In genomic region chr7:158572000-158572828, GRCh38 we compare ENCODE assay signal across 11 cellular contexts. TPM values are rescaled to one million over a fixed set of nuclear protein-coding genes. Genes with fewer than 3 reads are reported as not detected.
A peak's percentile ranks its signal among the peaks of the same experiment; 100 is the strongest.
DNase-seq lines count a peak whose midpoint lies in the region; ATAC-seq and TF ChIP-seq lines count a peak whose summit lies in the region.
"Had no signal": no experiment of that assay in that cellular context is flagged by ENCODE, and none has a peak within 500 bp of the region (broad histone marks: within the 10 kb centered on the region; RNA-seq: fewer than 3 reads in every experiment).

No MANE protein-coding gene starts in this region.

- TF ChIP-seq CTCF in left ventricle myocardium inferior (IDR thresholded peaks at IDR 0.05; ENCODE audit: borderline replicate concordance), result peak; percentile 28
- TF ChIP-seq CTCF in right atrium auricular region (IDR thresholded peaks at IDR 0.05), result no peak
- TF ChIP-seq CTCF in body of pancreas (IDR thresholded peaks at IDR 0.05), result peak in 1 of 7 experiments; percentile 23
- TF ChIP-seq CTCF in stomach (IDR thresholded peaks at IDR 0.05), result no peak

- WGBS in body of pancreas, 2 donors, result 17 to 32% methylated on average over 7 of the region's 7 CpGs
- 34 to 61% (median 44%) methylated on average over 4 to 7 of the region's 7 CpGs for WGBS in stomach, 5 donors

- no peak for DNase-seq in left ventricle myocardium inferior
- DNase-seq in right atrium auricular region (ENCODE audit: low spot score), result no peak
- peak; percentile 15 for DNase-seq in NCI-H226
- DNase-seq in body of pancreas, result peak in 3 of 4 donors; percentile 50 to 68 (median 55)
- DNase-seq in hippocampal formation (lab: John Stamatoyannopoulos, UW), result no peak
- DNase-seq in stomach, result no peak
- no peak for DNase-seq in activated T-cell treated with anti-CD3 and anti-CD28 coated beads, Interleukin-2, amount 50 U/mL, for 4 hours
- DNase-seq: activated effector memory CD4-positive, alpha-beta T cell treated with anti-CD3 and anti-CD28 coated beads, Interleukin-2, amount 50 U/mL, for 16 hours; naive thymus-derived CD4-positive, alpha-beta T cell had no signal

- no peaks in the 10 kb centered on the region for H3K4me1 Mint-ChIP-seq in activated T-cell treated with anti-CD3 and anti-CD28 coated beads, Interleukin-2, amount 50 U/mL, for 4 hours (ENCODE audit: low read depth)

- TF ChIP-seq POLR2A in body of pancreas (IDR thresholded peaks at IDR 0.05) (no peak), stomach (IDR thresholded peaks at IDR 0.05) (no peak)

- intact Hi-C loops in left ventricle myocardium inferior (cut with micrococcal nuclease), result no loop called here
- intact Hi-C loops in body of pancreas (cut with DNase I), result no loop called here
- intact Hi-C loops in stomach (cut with DNase I; ENCODE audit: low total_unique reads), result no loop called here

- no peaks in the 10 kb centered on the region for H3K9me3 ChIP-seq in left ventricle myocardium inferior (replicated peaks)
- no peaks in the 10 kb centered on the region for H3K9me3 ChIP-seq in right atrium auricular region
- H3K9me3 ChIP-seq in body of pancreas, result no peaks in the 10 kb centered on the region
- no peaks in the 10 kb centered on the region for H3K9me3 ChIP-seq in stomach

- peaks cover 5% of the 10 kb centered on the region for H3K4me1 ChIP-seq in left ventricle myocardium inferior
- H3K4me1 ChIP-seq in right atrium auricular region, result no peaks in the 10 kb centered on the region
- peaks cover 25% of the 10 kb centered on the region for H3K4me1 ChIP-seq in body of pancreas
- peaks cover 5 to 20% (median 18%) of the 10 kb centered on the region in 4 donors for H3K4me1 ChIP-seq in stomach

- no peak for TF ChIP-seq EP300 in stomach (IDR thresholded peaks at IDR 0.05)

- peaks cover 27% of the 10 kb centered on the region for H3K27me3 Mint-ChIP-seq in activated T-cell treated with anti-CD3 and anti-CD28 coated beads, Interleukin-2, amount 50 U/mL, for 4 hours (ENCODE audit: low read depth)

- H3K4me3 ChIP-seq in left ventricle myocardium inferior (no peak overlapping the region), right atrium auricular region (no peak overlapping the region), body of pancreas (no peak overlapping the region), stomach (no peak overlapping the region)
- H3K4me3 ChIP-seq: dorsolateral prefrontal cortex had no signal

- H3K36me3 Mint-ChIP-seq in activated T-cell treated with anti-CD3 and anti-CD28 coated beads, Interleukin-2, amount 50 U/mL, for 4 hours (ENCODE audit: insufficient read depth), result no peaks in the 10 kb centered on the region
- H3K36me3 Mint-ChIP-seq: naive thymus-derived CD4-positive, alpha-beta T cell had no signal

- H3K9me3 Mint-ChIP-seq in activated T-cell treated with anti-CD3 and anti-CD28 coated beads, Interleukin-2, amount 50 U/mL, for 4 hours, result no peaks in the 10 kb centered on the region
- H3K9me3 Mint-ChIP-seq: naive thymus-derived CD4-positive, alpha-beta T cell had no signal

- H3K27ac ChIP-seq in left ventricle myocardium inferior (replicated peaks), result no peak overlapping the region
- H3K27ac ChIP-seq in right atrium auricular region, result no peak overlapping the region
- no peak overlapping the region for H3K27ac ChIP-seq in body of pancreas
- no peak overlapping the region for H3K27ac ChIP-seq in stomach

- H3K27me3 ChIP-seq in left ventricle myocardium inferior (ENCODE audit: low read depth) (peaks cover 64% of the 10 kb centered on the region), right atrium auricular region (peaks cover 0 to 2% of the 10 kb centered on the region in 2 donors), body of pancreas (no peaks in the 10 kb centered on the region), stomach (peaks cover 5 to 37% (median 13%) of the 10 kb centered on the region in 3 donors)

- H3K36me3 ChIP-seq in left ventricle myocardium inferior (no peaks in the 10 kb centered on the region), right atrium auricular region (no peaks in the 10 kb centered on the region), body of pancreas (replicated peaks in 1 of 2; ENCODE audit: insufficient read depth in 1 of 2, low read depth in 2 of 2) (no peaks in the 10 kb centered on the region), stomach (no peaks in the 10 kb centered on the region)

- peak; percentile 33 for ATAC-seq in body of pancreas
- no peak for ATAC-seq in activated T-cell treated with anti-CD3 and anti-CD28 coated beads, Interleukin-2, amount 50 U/mL, for 4 hours
- no peak for ATAC-seq in GM21367 (IDR thresholded peaks at IDR 0.05; ENCODE audit: unreplicated experiment)
- ATAC-seq: naive thymus-derived CD4-positive, alpha-beta T cell had no signal

- H3K4me3 Mint-ChIP-seq in activated T-cell treated with anti-CD3 and anti-CD28 coated beads, Interleukin-2, amount 50 U/mL, for 4 hours, result no peak overlapping the region
- H3K4me3 Mint-ChIP-seq: naive thymus-derived CD4-positive, alpha-beta T cell had no signal

RNA-seq across cellular contexts. Expression of gene PTPRN2, which starts 15.4 kb away (rescaled TPM):
- total RNA-seq in left ventricle myocardium inferior (1.3 TPM), right atrium auricular region (1 to 10 TPM; 2.6 to 2.7 TPM), body of pancreas (10 to 100 TPM; 31.6 to 76.1 TPM), stomach (100 to 1,000 TPM in 1 of 5 donors, 10 to 100 TPM in 4; 35.8 to 136 (median 66.3) TPM)
- polyA plus RNA-seq in stomach, result 10 to 100 TPM in 1 of 3 donors, 1 to 10 TPM in 2; 4.9 to 10.8 (median 9.0) TPM
- under 1 TPM; 0.43 to 0.66 (median 0.63) TPM for total RNA-seq in activated T-cell treated with anti-CD3 and anti-CD28 coated beads, Interleukin-2, amount 50 U/mL, for 4 hours

Comparison
In these comparisons a context has a peak if more than half of its experiments do, and no peak if none do; other contexts are left out.
1. DNase-seq: peak in NCI-H226 (single experiment) and body of pancreas (3 of 4); none in left ventricle myocardium inferior (single experiment), right atrium auricular region (single experiment), hippocampal formation (0 of 2), stomach (single experiment) and activated T-cell treated with anti-CD3 and anti-CD28 coated beads, Interleukin-2, amount 50 U/mL, for 4 hours (single experiment).
2. RNA of gene PTPRN2, which starts 15.4 kb away (total RNA-seq): 31.6 to 76.1 TPM in body of pancreas and 35.8 to 136 TPM in stomach; 2.6 to 2.7 TPM in right atrium auricular region, 1.3 TPM in left ventricle myocardium inferior (single experiment) and 0.43 to 0.66 TPM in activated T-cell treated with anti-CD3 and anti-CD28 coated beads, Interleukin-2, amount 50 U/mL, for 4 hours; every median in the first group is over 4 times any median in the second.